ENCODE assay signal across 1 cellular context in the genomic region with DNA sequence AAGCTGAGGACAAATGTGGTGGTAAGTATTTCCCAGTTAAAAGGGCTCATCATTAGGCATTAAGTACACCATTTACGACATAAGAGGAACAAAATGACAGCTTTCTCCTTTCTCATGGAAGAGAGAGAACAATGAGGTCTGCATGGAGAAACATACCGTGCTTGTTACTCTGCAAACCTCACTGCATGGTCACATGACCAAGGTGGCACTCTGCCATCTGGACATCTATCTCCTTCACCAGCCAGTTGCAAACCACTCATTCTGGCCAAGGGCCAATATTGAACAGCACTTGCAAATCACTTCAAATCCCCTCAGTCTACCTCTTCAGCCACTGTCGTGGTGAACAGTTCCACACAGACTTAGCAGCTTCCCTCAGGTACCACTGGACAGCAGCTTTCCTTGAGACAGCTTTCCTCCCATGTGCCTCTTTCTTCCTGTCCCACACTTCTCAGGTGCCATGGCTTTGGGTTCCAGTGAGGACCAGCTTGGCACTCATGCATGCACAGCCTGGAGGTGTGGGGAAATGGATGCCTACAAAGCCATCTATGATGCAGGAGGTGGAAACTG.
TF ChIP-seq lines count a peak whose summit lies in the region.

No MANE protein-coding gene starts in this region.

TF ChIP-seq in K562, 482 proteins besides CTCF, POLR2A, EP300 and RAD21:
- no peak for TF ChIP-seq CLOCK (CRISPR knock-in tag; IDR thresholded peaks at IDR 0.05; ENCODE audit: borderline replicate concordance)
- TF ChIP-seq ZNF263 (CRISPR knock-in tag; IDR thresholded peaks at IDR 0.05; ENCODE audit: borderline replicate concordance), result no peak
- TF ChIP-seq ZKSCAN3 (CRISPR knock-in tag; IDR thresholded peaks at IDR 0.05), result no peak
- no peak for TF ChIP-seq ELF4 (CRISPR knock-in tag; IDR thresholded peaks at IDR 0.05)
- TF ChIP-seq MAFG (tag; conservative IDR thresholded peaks at IDR 0.05), result no peak
- TF ChIP-seq TFE3 (CRISPR knock-in tag; IDR thresholded peaks at IDR 0.05), result peak; percentile 45
- no peak for TF ChIP-seq GTF2F1 (IDR thresholded peaks at IDR 0.05; ENCODE audit: low read depth, low read length)
- TF ChIP-seq NFYB (IDR thresholded peaks at IDR 0.05; ENCODE audit: extremely low read depth, insufficient read length), result no peak
- TF ChIP-seq CTBP1 (IDR thresholded peaks at IDR 0.05; ENCODE audit: borderline replicate concordance), result no peak
- TF ChIP-seq, protein P1, sequence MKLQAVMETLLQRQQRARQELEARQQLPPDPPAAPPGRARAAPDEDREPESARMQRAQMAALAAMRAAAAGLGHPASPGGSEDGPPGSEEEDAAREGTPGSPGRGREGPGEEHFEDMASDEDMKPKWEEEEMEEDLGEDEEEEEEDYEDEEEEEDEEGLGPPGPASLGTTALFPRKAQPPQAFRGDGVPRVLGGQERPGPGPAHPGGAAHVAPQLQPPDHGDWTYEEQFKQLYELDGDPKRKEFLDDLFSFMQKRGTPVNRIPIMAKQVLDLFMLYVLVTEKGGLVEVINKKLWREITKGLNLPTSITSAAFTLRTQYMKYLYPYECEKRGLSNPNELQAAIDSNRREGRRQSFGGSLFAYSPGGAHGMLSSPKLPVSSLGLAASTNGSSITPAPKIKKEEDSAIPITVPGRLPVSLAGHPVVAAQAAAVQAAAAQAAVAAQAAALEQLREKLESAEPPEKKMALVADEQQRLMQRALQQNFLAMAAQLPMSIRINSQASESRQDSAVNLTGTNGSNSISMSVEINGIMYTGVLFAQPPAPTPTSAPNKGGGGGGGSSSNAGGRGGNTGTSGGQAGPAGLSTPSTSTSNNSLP (IDR thresholded peaks at IDR 0.05; ENCODE audit: borderline replicate concordance, low read depth, low read length), result no peak
- no peak for TF ChIP-seq SAFB (IDR thresholded peaks at IDR 0.05; ENCODE audit: borderline replicate concordance, low read depth, low read length)
- no peak for TF ChIP-seq DDX20 (tag; IDR thresholded peaks at IDR 0.05; ENCODE audit: low read depth)
- TF ChIP-seq ATF4 (CRISPR knock-in tag; IDR thresholded peaks at IDR 0.05), result no peak
- no peak for TF ChIP-seq ZNF785 (CRISPR knock-in tag; IDR thresholded peaks at IDR 0.05)
- no peak for TF ChIP-seq HNRNPK (IDR thresholded peaks at IDR 0.05; ENCODE audit: low read depth, low read length, poor library complexity, severe bottlenecking)
- TF ChIP-seq NFIC (IDR thresholded peaks at IDR 0.05), result peak; percentile 22; the same call in 1 of the 2 replicates
- TF ChIP-seq ZNF76 (CRISPR knock-in tag; IDR thresholded peaks at IDR 0.05; ENCODE audit: borderline replicate concordance), result no peak
- no peak for TF ChIP-seq HINFP (tag; conservative IDR thresholded peaks at IDR 0.05; ENCODE audit: low read depth)
